19 cellular contexts compared by ENCODE assay signal in the genomic region with DNA sequence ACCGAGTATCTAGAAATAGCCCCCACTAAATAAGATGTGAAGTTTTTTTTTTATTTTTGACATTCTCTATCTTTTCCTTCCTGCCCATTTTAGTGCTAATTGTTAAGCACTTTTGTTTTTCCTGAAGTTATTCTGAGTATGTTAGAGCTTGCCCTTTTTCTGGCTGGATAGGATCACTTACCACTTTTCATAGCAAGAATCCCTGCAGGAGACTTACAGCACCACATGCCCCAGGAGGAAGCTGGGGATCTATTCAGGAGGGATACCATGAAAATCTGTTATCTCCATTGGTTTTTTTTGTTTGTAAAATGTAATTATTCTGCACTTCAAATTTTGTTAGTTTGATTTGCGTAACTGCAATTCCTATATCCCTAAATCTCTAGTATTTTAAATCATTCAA.
DNase-seq lines count a peak whose midpoint lies in the region; ATAC-seq and TF ChIP-seq lines count a peak whose summit lies in the region.
"Had no signal": no experiment of that assay in that cellular context is flagged by ENCODE, and none has a peak within 500 bp of the region (broad histone marks: within the 10 kb centered on the region; RNA-seq: fewer than 3 reads in every experiment).

No MANE protein-coding gene starts in this region.

- peak; percentile 66 for ATAC-seq in GM23338
- no peak for ATAC-seq in stimulated activated naive CD8-positive, alpha-beta T cell treated with anti-CD3 and anti-CD28 coated beads, Interleukin-15, Interleukin-2, amounts not matched to agents 100 U/mL and 50 U/mL, for 24 hours
- no peak for ATAC-seq in HG02973 (IDR thresholded peaks at IDR 0.05; ENCODE audit: unreplicated experiment)
- ATAC-seq: CD8-positive, alpha-beta T cell had no signal

- H3K4me1 Mint-ChIP-seq in GM23338 (peaks cover 10% of the 10 kb centered on the region; the same call in 2 of the 3 replicates), endodermal cell (no peaks in the 10 kb centered on the region)
- H3K4me1 Mint-ChIP-seq: B cell; CD4-positive, CD25-positive, alpha-beta regulatory T cell had no signal

- H3K79me2 ChIP-seq in GM23338 (replicated peaks; ENCODE audit: insufficient read depth): no peaks in the 10 kb centered on the region

- H3K9ac ChIP-seq in endodermal cell (ENCODE audit: extremely low read depth, low read length, poor library complexity, severe bottlenecking): no peak overlapping the region
- H3K9ac ChIP-seq: BLaER1, GM23248 had no signal

- no peaks in the 10 kb centered on the region for H3K9me2 ChIP-seq in GM23338 (ENCODE audit: insufficient read depth)

- 100% methylated on average over 1 of the region's 2 CpGs; no CpG with 5 or more reads in 1 of the 2 experiments for WGBS in endodermal cell (ENCODE audit: insufficient coverage in 1 of 2, insufficient read length in 1 of 2), 2 experiments

- H3K4me1 ChIP-seq in GM23338 (ENCODE audit: insufficient read depth) (peaks cover 6% of the 10 kb centered on the region; the same call in 1 of the 2 replicates), endodermal cell (ENCODE audit: control insufficient read depth, insufficient read depth, low read length) (no peaks in the 10 kb centered on the region)
- H3K4me1 ChIP-seq: BLaER1, Caco-2, HAP-1 had no signal

- H3K27ac Mint-ChIP-seq in GM23338: no peak overlapping the region
- no peak overlapping the region for H3K27ac Mint-ChIP-seq in endodermal cell
- H3K27ac Mint-ChIP-seq: B cell; CD4-positive, CD25-positive, alpha-beta regulatory T cell; CD8-positive, alpha-beta T cell; HFFc6 had no signal

- H3K27ac ChIP-seq in GM23338 (ENCODE audit: low read depth) (no peak overlapping the region), endodermal cell (ENCODE audit: low read depth, low read length) (no peak overlapping the region)
- H3K27ac ChIP-seq: BLaER1, C4-2B, GM23248 had no signal

- no peak overlapping the region for H3K4me2 ChIP-seq in GM23338
- H3K4me2 ChIP-seq: BLaER1 had no signal

- no peaks in the 10 kb centered on the region for H3F3A ChIP-seq in GM23338 (replicated peaks; ENCODE audit: low read depth)

- H3K4me3 ChIP-seq in GM23338: no peak overlapping the region
- no peak overlapping the region for H3K4me3 ChIP-seq in endodermal cell (ENCODE audit: low read length)
- H3K4me3 ChIP-seq: BLaER1, GM23248, HAP-1 had no signal

- DNase-seq in GM23338 (ENCODE audit: low spot score) (peak; percentile 33), NCI-H69 (lab: John Stamatoyannopoulos, UW) (peak; percentile 3), endodermal cell (no peak), iPS-NIHi7 (ENCODE audit: extremely low spot score) (peak; percentile 8), NCI-H187 (lab: John Stamatoyannopoulos, UW) (no peak), NCI-H1417 treated with DMSO at 0.1 percent for 48 hours (lab: John Stamatoyannopoulos, UW) (no peak)
- DNase-seq in stimulated activated naive CD8-positive, alpha-beta T cell treated with anti-CD3 and anti-CD28 coated beads, Interleukin-15, Interleukin-2, amounts not matched to agents 100 U/mL and 50 U/mL, for 24 hours: no peak
- DNase-seq: Caco-2; CD4-positive, CD25-positive, alpha-beta regulatory T cell; CD8-positive, alpha-beta T cell; DMS153; DND-41; GM23248; HFFc6 had no signal

- H3K4me3 Mint-ChIP-seq in GM23338 (no peak overlapping the region), endodermal cell (no peak overlapping the region)
- H3K4me3 Mint-ChIP-seq: B cell; CD4-positive, CD25-positive, alpha-beta regulatory T cell; CD8-positive, alpha-beta T cell; HFFc6 had no signal

- no peaks in the 10 kb centered on the region for H3K9me3 Mint-ChIP-seq in GM23338
- H3K9me3 Mint-ChIP-seq in endodermal cell: peaks cover 5% of the 10 kb centered on the region

- H3K36me3 ChIP-seq in GM23338 (ENCODE audit: insufficient read depth): no peaks in the 10 kb centered on the region
- H3K36me3 ChIP-seq in endodermal cell (ENCODE audit: control insufficient read depth, insufficient read depth, low read length): no peaks in the 10 kb centered on the region
- H3K36me3 ChIP-seq: BLaER1, HAP-1 had no signal

- H4K20me1 ChIP-seq in GM23338 (replicated peaks; ENCODE audit: insufficient read depth): no peaks in the 10 kb centered on the region
- H4K20me1 ChIP-seq: BLaER1 had no signal

- no peaks in the 10 kb centered on the region for H3K9me3 ChIP-seq in endodermal cell (ENCODE audit: control insufficient read depth, low read length)
- H3K9me3 ChIP-seq: BLaER1, Caco-2, HAP-1 had no signal

- H3K27me3 ChIP-seq in GM23338 (ENCODE audit: insufficient read depth): no peaks in the 10 kb centered on the region
- H3K27me3 ChIP-seq in endodermal cell (ENCODE audit: control insufficient read depth, insufficient read depth, low read length, poor library complexity, severe bottlenecking): no peaks in the 10 kb centered on the region
- H3K27me3 ChIP-seq: BLaER1 had no signal

- H3K27me3 Mint-ChIP-seq in GM23338 (ENCODE audit: insufficient read depth, low read depth, poor library complexity) (no peaks in the 10 kb centered on the region), endodermal cell (ENCODE audit: insufficient read depth) (no peaks in the 10 kb centered on the region)
- H3K27me3 Mint-ChIP-seq: B cell; CD4-positive, CD25-positive, alpha-beta regulatory T cell had no signal

- TF ChIP-seq CTCF in GM23338 (conservative IDR thresholded peaks at IDR 0.05; ENCODE audit: low read depth in 2 of 2) (no peak), endodermal cell (conservative IDR thresholded peaks at IDR 0.05) (peak; percentile 23)

- no peak overlapping the region for H2AFZ ChIP-seq in GM23338
- H2AFZ ChIP-seq: GM23248 had no signal

- H3K36me3 Mint-ChIP-seq in GM23338 (ENCODE audit: low read depth) (no peaks in the 10 kb centered on the region), endodermal cell (ENCODE audit: low read depth) (no peaks in the 10 kb centered on the region)
- H3K36me3 Mint-ChIP-seq: CD4-positive, CD25-positive, alpha-beta regulatory T cell; CD8-positive, alpha-beta T cell had no signal

TF ChIP-seq in GM23338, 12 proteins besides CTCF, POLR2A, EP300 and RAD21:
- TF ChIP-seq EZH2phosphoT487 (IDR thresholded peaks at IDR 0.05; ENCODE audit: unreplicated experiment): no peak
- no peak for TF ChIP-seq ZNF331 (CRISPR knock-in tag; IDR thresholded peaks at IDR 0.05; ENCODE audit: low read depth)
- no peak for TF ChIP-seq JUNB (IDR thresholded peaks at IDR 0.05; ENCODE audit: unreplicated experiment)
- TF ChIP-seq NANOG (IDR thresholded peaks at IDR 0.05; ENCODE audit: borderline replicate concordance): no peak

Comparison
In these comparisons a context has a peak if more than half of its experiments do, and no peak if none do; other contexts are left out.
1. DNase-seq: peak in GM23338 (single experiment), NCI-H69 (single experiment) and iPS-NIHi7 (single experiment); none in endodermal cell (single experiment), NCI-H187 (0 of 2), stimulated activated naive CD8-positive, alpha-beta T cell treated with anti-CD3 and anti-CD28 coated beads, Interleukin-15, Interleukin-2, amounts not matched to agents 100 U/mL and 50 U/mL, for 24 hours (single experiment) and NCI-H1417 treated with DMSO at 0.1 percent for 48 hours (single experiment).